Comparison of ENCODE assay signal across 12 cellular contexts in the genomic region with DNA sequence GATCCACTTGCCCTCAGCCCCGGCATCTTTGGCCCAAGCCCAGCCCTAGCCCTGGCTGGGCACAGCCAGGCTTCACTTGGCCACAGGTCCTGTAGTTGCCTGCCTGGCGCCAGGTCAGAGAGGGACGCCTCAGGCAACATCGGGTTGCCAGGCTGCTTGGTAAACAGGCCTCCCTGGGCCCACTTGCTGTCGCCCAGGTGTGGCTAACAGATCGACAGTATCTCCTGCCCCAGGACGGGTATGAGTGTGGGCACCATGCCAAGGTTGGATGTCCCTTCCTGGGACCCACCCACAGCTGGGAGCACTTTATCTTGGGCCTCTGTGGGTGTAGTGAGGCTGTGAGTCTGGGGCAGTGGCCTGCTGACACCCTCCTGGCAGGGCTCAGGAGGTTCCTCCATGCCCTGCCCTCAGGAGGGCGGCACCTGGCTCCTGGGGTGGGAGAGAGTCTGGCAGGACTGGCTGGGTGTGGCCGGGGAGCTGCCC. TPM values are rescaled to one million over a fixed set of nuclear protein-coding genes. Genes with fewer than 3 reads are reported as not detected.
DNase-seq lines count a peak whose midpoint lies in the region; TF ChIP-seq lines count a peak whose summit lies in the region.
"Had no signal": no experiment of that assay in that cellular context is flagged by ENCODE, and none has a peak within 500 bp of the region (broad histone marks: within the 10 kb centered on the region; RNA-seq: fewer than 3 reads in every experiment).

No MANE protein-coding gene starts in this region.

- H3K4me1 ChIP-seq in esophagus squamous epithelium (peaks cover 31 to 69% (median 39%) of the 10 kb centered on the region in 3 donors), parathyroid adenoma (peaks cover 20% of the 10 kb centered on the region)

- H3K27me3 ChIP-seq in esophagus squamous epithelium, result no peaks in the 10 kb centered on the region
- no peaks in the 10 kb centered on the region for H3K27me3 ChIP-seq in parathyroid adenoma (ENCODE audit: control insufficient read depth, insufficient read depth, low read length)

- TF ChIP-seq POLR2A in esophagus squamous epithelium (IDR thresholded peaks at IDR 0.05), result no peak

- H3K36me3 ChIP-seq in esophagus squamous epithelium (peaks cover 0 to 2% (median 0%) of the 10 kb centered on the region in 3 donors), parathyroid adenoma (ENCODE audit: control insufficient read depth, insufficient read depth, low read length) (no peaks in the 10 kb centered on the region)

- 49 to 51% methylated on average over 2 of the region's 9 CpGs for WGBS in esophagus squamous epithelium, 2 donors

- H3K4me3 ChIP-seq in esophagus squamous epithelium (peak overlapping the region in 2 of 4 donors; percentile 9 to 26), parathyroid adenoma (ENCODE audit: low read depth, low read length) (no peak overlapping the region)

- peak overlapping the region; percentile 68 to 83 (median 77) for H3K27ac ChIP-seq in esophagus squamous epithelium
- peak overlapping the region; percentile 6 for H3K27ac ChIP-seq in parathyroid adenoma

- H3K79me2 ChIP-seq in parathyroid adenoma, result peaks cover 35% of the 10 kb centered on the region

- no peak overlapping the region for H3K9ac ChIP-seq in parathyroid adenoma

- H3K9me3 ChIP-seq in esophagus squamous epithelium (no peaks in the 10 kb centered on the region), parathyroid adenoma (ENCODE audit: control insufficient read depth, low read length) (no peaks in the 10 kb centered on the region)

- intact Hi-C loops in esophagus squamous epithelium (cut with DNase I), result no loop called here

- peak; percentile 68 for DNase-seq in DMS79 (lab: John Stamatoyannopoulos, UW)
- peak; percentile 4 for DNase-seq in NCI-H774 (lab: John Stamatoyannopoulos, UW)
- no peak for DNase-seq in esophagus squamous epithelium (lab: John Stamatoyannopoulos, UW)
- DNase-seq in T-helper 2 cell, result no peak
- DNase-seq in dedifferentiated amniotic fluid mesenchymal stem cell (ENCODE audit: extremely low spot score), result no peak
- DNase-seq in activated T-cell treated with anti-CD3 and anti-CD28 coated beads, Interleukin-2, amount 50 U/mL, for 1 hour, result no peak
- DNase-seq in activated T-cell treated with anti-CD3 and anti-CD28 coated beads, Interleukin-2, amount 50 U/mL, for 48 hours, result no peak
- DNase-seq: activated CD4-positive, alpha-beta T cell treated with anti-CD3 and anti-CD28 coated beads, Interleukin-2, amount 50 U/mL, for 1 hour; CD4-positive, alpha-beta memory T cell; NCI-H1048; SHP77 treated with DMSO at 0.1 percent for 48 hours had no signal

- TF ChIP-seq CTCF in esophagus squamous epithelium (IDR thresholded peaks at IDR 0.05) (no peak), parathyroid adenoma (IDR thresholded peaks at IDR 0.05) (no peak)

- H3K4me2 ChIP-seq in parathyroid adenoma (ENCODE audit: low read length), result no peak overlapping the region

- H2AFZ ChIP-seq in parathyroid adenoma, result peak overlapping the region; percentile 0

RNA-seq across cellular contexts. Expression of gene CARM1, which starts 27.9 kb away (rescaled TPM):
- total RNA-seq in esophagus squamous epithelium, result 10 to 100 TPM; 21.4 to 35.4 (median 28.5) TPM

RNA-seq across cellular contexts. Expression of gene YIPF2, which starts 29.2 kb away (rescaled TPM):
- total RNA-seq in esophagus squamous epithelium, result 10 to 100 TPM; 39.6 to 63.2 (median 44.0) TPM

RNA-seq across cellular contexts. Expression of gene TIMM29, which starts 29.4 kb away (rescaled TPM):
- 10 to 100 TPM; 23.6 to 35.6 (median 27.3) TPM for total RNA-seq in esophagus squamous epithelium

RNA-seq across cellular contexts. Expression of gene C19orf38, which starts 51.0 kb away (rescaled TPM):
- total RNA-seq in esophagus squamous epithelium, result 1 to 10 TPM in 1 of 4 donors, under 1 TPM in 1, not detected in 2; 0.38 to 1.3 TPM

Comparison
In these comparisons a context has a peak if more than half of its experiments do, and no peak if none do; other contexts are left out.
1. DNase-seq: peak in DMS79 (single experiment) and NCI-H774 (single experiment); none in esophagus squamous epithelium (single experiment), T-helper 2 cell (0 of 5), dedifferentiated amniotic fluid mesenchymal stem cell (single experiment), activated T-cell treated with anti-CD3 and anti-CD28 coated beads, Interleukin-2, amount 50 U/mL, for 1 hour (single experiment) and activated T-cell treated with anti-CD3 and anti-CD28 coated beads, Interleukin-2, amount 50 U/mL, for 48 hours (0 of 2).